ENCODE assay signal across 28 cellular contexts in genomic region chr3:84304214-84304613, GRCh38.
DNase-seq lines count a peak whose midpoint lies in the region; ATAC-seq, FAIRE-seq and TF ChIP-seq lines count a peak whose summit lies in the region.
"Had no signal": no experiment of that assay in that cellular context is flagged by ENCODE, and none has a peak within 500 bp of the region (broad histone marks: within the 10 kb centered on the region; RNA-seq: fewer than 3 reads in every experiment).

No MANE protein-coding gene starts in this region.

- no peak for TF ChIP-seq POLR2A in H1 (IDR thresholded peaks at IDR 0.05; ENCODE audit: control extremely low read depth in 1 of 2, low read depth in 2 of 2, low read length in 2 of 2)
- TF ChIP-seq POLR2A in testis (IDR thresholded peaks at IDR 0.05): no peak

- H2AK5ac ChIP-seq in H1 (ENCODE audit: low read depth, low read length): no peak overlapping the region

- no peaks in the 10 kb centered on the region for H3K9me2 ChIP-seq in SK-N-SH

- H4K20me1 ChIP-seq in SK-N-SH (ENCODE audit: insufficient read depth): no peaks in the 10 kb centered on the region
- no peaks in the 10 kb centered on the region for H4K20me1 ChIP-seq in H1 (replicated peaks in 1 of 2; ENCODE audit: control insufficient read depth in 1 of 2, insufficient read depth in 2 of 2, low read length in 2 of 2)
- H4K20me1 ChIP-seq: BLaER1 treated with 17β-estradiol and CSF1 and Interleukin-3, amounts not matched to agents 10 nM and 100 nM had no signal

- no peak overlapping the region for H3K23ac ChIP-seq in H1 (ENCODE audit: insufficient read length)

- DNase-seq in SK-N-SH: no peak
- DNase-seq in WTC11 (ENCODE audit: low spot score): no peak
- no peak for DNase-seq in H1 (ENCODE audit: low read depth in 1 of 2, low spot score in 2 of 2)
- peak; percentile 60 for DNase-seq in testis
- no peak for DNase-seq in head of caudate nucleus
- no peak for DNase-seq in T-helper 1 cell
- no peak for DNase-seq in NCI-H2029 treated with DMSO at 0.1 percent for 48 hours (lab: John Stamatoyannopoulos, UW)
- DNase-seq: AML-193; Caco-2; Calu3; CD4-positive, alpha-beta T cell; CD8-positive, alpha-beta T cell; DMS153; DMS53; DMS79; DND-41; EL; GDM1 had no signal

- H3K27ac ChIP-seq in SK-N-SH (ENCODE audit: low read depth in 2 of 2, low read length in 1 of 2): no peak overlapping the region
- no peak overlapping the region for H3K27ac ChIP-seq in H1 (ENCODE audit: low read depth, low read length)
- no peak overlapping the region for H3K27ac ChIP-seq in testis
- H3K27ac ChIP-seq: 22Rv1; A549; BLaER1 treated with 17β-estradiol and CSF1 and Interleukin-3, amounts not matched to agents 10 nM and 100 nM; C4-2B had no signal

- CTCF ChIA-PET in SK-N-SH (lab: Yijun Ruan, JAX): no interaction called here
- CTCF ChIA-PET in WTC11 (lab: Charles Lee): no interaction called here
- CTCF ChIA-PET in H1 (lab: Charles Lee; ENCODE audit: partially characterized antibody): no interaction called here

- no peaks in the 10 kb centered on the region for H3K4me1 ChIP-seq in SK-N-SH (ENCODE audit: control insufficient read depth in 1 of 2, insufficient read depth in 2 of 2, low read depth in 1 of 2, low read length in 1 of 2)
- H3K4me1 ChIP-seq in H1 (replicated peaks in 1 of 4; ENCODE audit: control insufficient read depth in 3 of 4, insufficient read depth in 4 of 4, low read length in 3 of 4): no peaks in the 10 kb centered on the region
- no peaks in the 10 kb centered on the region for H3K4me1 ChIP-seq in testis
- H3K4me1 ChIP-seq: A549; BLaER1 treated with 17β-estradiol and CSF1 and Interleukin-3, amounts not matched to agents 10 nM and 100 nM; Caco-2 had no signal

- H3K79me2 ChIP-seq in SK-N-SH (ENCODE audit: insufficient read depth) (no peaks in the 10 kb centered on the region), H1 (ENCODE audit: control insufficient read depth in 1 of 2, insufficient read depth in 2 of 2, low read length in 2 of 2) (no peaks in the 10 kb centered on the region)

- TF ChIP-seq EP300 in SK-N-SH (IDR thresholded peaks at IDR 0.05; ENCODE audit: borderline replicate concordance in 1 of 2, low read depth in 1 of 2, low read length in 1 of 2): no peak
- TF ChIP-seq EP300 in H1 (IDR thresholded peaks at IDR 0.05; ENCODE audit: borderline replicate concordance in 1 of 2, low read depth in 2 of 2, low read length in 2 of 2): no peak

- no peaks in the 10 kb centered on the region for H3K79me1 ChIP-seq in H1 (ENCODE audit: low read depth, low read length)

- TF ChIP-seq RAD21 in SK-N-SH (IDR thresholded peaks at IDR 0.05; ENCODE audit: low read length): no peak
- TF ChIP-seq RAD21 in H1 (IDR thresholded peaks at IDR 0.05 in 1 of 2, conservative IDR thresholded peaks at IDR 0.05 in 1 of 2; ENCODE audit: low read depth in 2 of 2, low read length in 2 of 2): no peak

- no peak overlapping the region for H4K8ac ChIP-seq in H1 (ENCODE audit: extremely low read depth, insufficient read depth, low read length)

- TF ChIP-seq CTCF in SK-N-SH (IDR thresholded peaks at IDR 0.05) (no peak), WTC11 (IDR thresholded peaks at IDR 0.05) (no peak), H1 (IDR thresholded peaks at IDR 0.05; ENCODE audit: control extremely low read depth in 1 of 3, insufficient read depth in 1 of 3, low read depth in 1 of 3, low read length in 3 of 3) (no peak), testis (IDR thresholded peaks at IDR 0.05) (no peak)

- no peak overlapping the region for H3K56ac ChIP-seq in H1 (replicated peaks; ENCODE audit: insufficient read length, low read depth, low read length)

- H2BK12ac ChIP-seq in H1 (ENCODE audit: low read depth, low read length): no peak overlapping the region

- no peak overlapping the region for H2BK20ac ChIP-seq in H1 (ENCODE audit: low read length)

- no peaks in the 10 kb centered on the region for H3K36me3 ChIP-seq in SK-N-SH (replicated peaks in 1 of 2; ENCODE audit: control insufficient read depth in 1 of 2, insufficient read depth in 2 of 2, low read length in 1 of 2)
- no peaks in the 10 kb centered on the region for H3K36me3 ChIP-seq in H1 (ENCODE audit: control insufficient read depth in 2 of 4, insufficient read depth in 4 of 4, low read length in 3 of 4)
- H3K36me3 ChIP-seq in testis (ENCODE audit: low read depth, missing control alignments): no peaks in the 10 kb centered on the region
- H3K36me3 ChIP-seq: BLaER1 treated with 17β-estradiol and CSF1 and Interleukin-3, amounts not matched to agents 10 nM and 100 nM had no signal

- no peak overlapping the region for H3K27ac Mint-ChIP-seq in WTC11
- H3K27ac Mint-ChIP-seq: B cell; CD4-positive, alpha-beta T cell; CD8-positive, alpha-beta T cell had no signal

- H3K14ac ChIP-seq in H1 (ENCODE audit: insufficient read length): no peak overlapping the region

- H2BK120ac ChIP-seq in H1 (replicated peaks; ENCODE audit: low read depth, low read length): no peak overlapping the region

- H3F3A ChIP-seq in SK-N-SH (replicated peaks; ENCODE audit: insufficient read depth): no peaks in the 10 kb centered on the region

- no peaks in the 10 kb centered on the region for H3K9me3 ChIP-seq in SK-N-SH
- H3K9me3 ChIP-seq in H1 (ENCODE audit: insufficient read depth in 2 of 2, low read depth in 1 of 2, low read length in 1 of 2): no peaks in the 10 kb centered on the region
- no peaks in the 10 kb centered on the region for H3K9me3 ChIP-seq in testis
- H3K9me3 ChIP-seq: A549; BLaER1 treated with 17β-estradiol and CSF1 and Interleukin-3, amounts not matched to agents 10 nM and 100 nM; Caco-2 had no signal

- H4K5ac ChIP-seq in H1 (ENCODE audit: insufficient read length, low read depth, low read length): no peak overlapping the region

- no peak for ATAC-seq in SK-N-SH treated with all-trans-retinoic acid at 6 μM for 48 hours
- peak; percentile 41; the same call in 1 of the 2 replicates for ATAC-seq in WTC11
- ATAC-seq: A549; CD8-positive, alpha-beta T cell; GM12878 had no signal

- peak overlapping the region; percentile 47; the same call in 1 of the 2 replicates for H3K4me2 ChIP-seq in SK-N-SH
- H3K4me2 ChIP-seq in H1 (ENCODE audit: insufficient read depth in 1 of 2, low read depth in 2 of 2, low read length in 2 of 2): no peak overlapping the region
- H3K4me2 ChIP-seq: A549; BLaER1 treated with 17β-estradiol and CSF1 and Interleukin-3, amounts not matched to agents 10 nM and 100 nM had no signal

- H3K23me2 ChIP-seq in H1 (ENCODE audit: low read depth, low read length): no peaks in the 10 kb centered on the region

- H3K27me3 ChIP-seq in SK-N-SH (ENCODE audit: insufficient read depth) (no peaks in the 10 kb centered on the region), H1 (replicated peaks in 1 of 4; ENCODE audit: control insufficient read depth in 3 of 4, extremely low read depth in 1 of 4, insufficient read depth in 3 of 4, low read length in 3 of 4) (no peaks in the 10 kb centered on the region), testis (no peaks in the 10 kb centered on the region)
- H3K27me3 ChIP-seq: BLaER1 treated with 17β-estradiol and CSF1 and Interleukin-3, amounts not matched to agents 10 nM and 100 nM had no signal

- intact Hi-C loops in testis (cut with DNase I; ENCODE audit: low total_unique reads) (no loop called here), head of caudate nucleus (cut with DNase I) (no loop called here)

- H3K9ac ChIP-seq in SK-N-SH (no peak overlapping the region), H1 (replicated peaks in 1 of 4; ENCODE audit: extremely low read depth in 1 of 4, low read depth in 3 of 4, low read length in 3 of 4) (no peak overlapping the region)
- H3K9ac ChIP-seq: BLaER1 treated with 17β-estradiol and CSF1 and Interleukin-3, amounts not matched to agents 10 nM and 100 nM had no signal

- no peak overlapping the region for H2BK15ac ChIP-seq in H1 (ENCODE audit: low read length)

- H3K9me3 Mint-ChIP-seq in WTC11: no peaks in the 10 kb centered on the region

- no peak overlapping the region for H3K18ac ChIP-seq in H1 (ENCODE audit: extremely low read depth, low read length)

- H3K4me3 Mint-ChIP-seq in WTC11: no peak overlapping the region
- H3K4me3 Mint-ChIP-seq: B cell; CD4-positive, alpha-beta T cell; CD8-positive, alpha-beta T cell had no signal

- H3K4me3 ChIP-seq in SK-N-SH (ENCODE audit: low read depth in 2 of 2, low read length in 1 of 2) (peak overlapping the region in 1 of 2 experiments; percentile 14; a peak in 2 of 4 replicates), H1 (ENCODE audit: extremely low read depth in 1 of 4, insufficient read depth in 2 of 4, low read depth in 3 of 4, low read length in 4 of 4) (no peak overlapping the region), testis (peak overlapping the region; percentile 21 to 24)
- H3K4me3 ChIP-seq: A549; BLaER1 treated with 17β-estradiol and CSF1 and Interleukin-3, amounts not matched to agents 10 nM and 100 nM; GM12878 had no signal

- no peak overlapping the region for H2BK5ac ChIP-seq in H1 (ENCODE audit: low read depth, low read length)

- H4K91ac ChIP-seq in H1 (replicated peaks; ENCODE audit: insufficient read length, low read length): no peak overlapping the region

- no peaks in the 10 kb centered on the region for H3K36me3 Mint-ChIP-seq in WTC11
- H3K36me3 Mint-ChIP-seq: CD8-positive, alpha-beta T cell had no signal

- POLR2A ChIA-PET in SK-N-SH (lab: Yijun Ruan, JAX) (no interaction called here), WTC11 (lab: Charles Lee) (no interaction called here), H1 (lab: Charles Lee; ENCODE audit: partially characterized antibody) (no interaction called here)

- H3K27me3 Mint-ChIP-seq in WTC11 (ENCODE audit: low read depth): no peaks in the 10 kb centered on the region
- H3K27me3 Mint-ChIP-seq: B cell; CD4-positive, alpha-beta T cell had no signal

- no peaks in the 10 kb centered on the region for H3K4me1 Mint-ChIP-seq in WTC11
- H3K4me1 Mint-ChIP-seq: B cell had no signal

- FAIRE-seq in H1 (lab: Jason Lieb, UNC): no peak
- FAIRE-seq: A549, D721Med, GM12878, GM12892, GM18507 had no signal

- 10% methylated on average over 11 of the region's 11 CpGs for WGBS in SK-N-SH (ENCODE audit: low lambda C conversion rate)
- WGBS in H1 (ENCODE audit: extremely low coverage in 1 of 2, insufficient coverage in 1 of 2, insufficient read length in 1 of 2, insufficient replicate concordance in 2 of 2, low coverage in 1 of 2, low lambda C conversion rate in 2 of 2, missing lambda C conversion rate in 1 of 2), 2 experiments: 96% methylated on average over 11 of the region's 11 CpGs; no CpG with 5 or more reads in 1 of the 2 experiments
- WGBS in testis, 2 donors: 61 to 78% methylated on average over 11 of the region's 11 CpGs

- H3K4ac ChIP-seq in H1 (replicated peaks; ENCODE audit: insufficient read length, low read depth, low read length): no peak overlapping the region

- no peak overlapping the region for H2AFZ ChIP-seq in SK-N-SH (ENCODE audit: low read depth)
- peak overlapping the region; percentile 53; the same call in 1 of the 2 replicates for H2AFZ ChIP-seq in H1 (ENCODE audit: low read length)

TF ChIP-seq in SK-N-SH treated with all-trans-retinoic acid at 6 μM for 48 hours, 23 proteins besides CTCF, POLR2A, EP300 and RAD21:
- TF ChIP-seq ISL1 (CRISPR knock-in tag; IDR thresholded peaks at IDR 0.05) (no peak), OSR1 (CRISPR knock-in tag; IDR thresholded peaks at IDR 0.05) (no peak)

TF ChIP-seq in H1, 55 proteins besides CTCF, POLR2A, EP300 and RAD21 (continues in another document):
- TF ChIP-seq TAF7 (optimal IDR thresholded peaks at IDR 0.05; ENCODE audit: borderline replicate concordance, low read depth, low read length): no peak
- no peak for TF ChIP-seq POU5F1 (IDR thresholded peaks at IDR 0.05; ENCODE audit: low read depth, low read length)
- TF ChIP-seq POLR2AphosphoS5 (IDR thresholded peaks at IDR 0.05; ENCODE audit: low read depth, low read length): no peak

Comparison
In these comparisons a context has a peak if more than half of its experiments do, and no peak if none do; other contexts are left out.
1. H3K4me3 ChIP-seq: peak in testis (2 of 2); none in H1 (0 of 4).